In the genomic region with DNA sequence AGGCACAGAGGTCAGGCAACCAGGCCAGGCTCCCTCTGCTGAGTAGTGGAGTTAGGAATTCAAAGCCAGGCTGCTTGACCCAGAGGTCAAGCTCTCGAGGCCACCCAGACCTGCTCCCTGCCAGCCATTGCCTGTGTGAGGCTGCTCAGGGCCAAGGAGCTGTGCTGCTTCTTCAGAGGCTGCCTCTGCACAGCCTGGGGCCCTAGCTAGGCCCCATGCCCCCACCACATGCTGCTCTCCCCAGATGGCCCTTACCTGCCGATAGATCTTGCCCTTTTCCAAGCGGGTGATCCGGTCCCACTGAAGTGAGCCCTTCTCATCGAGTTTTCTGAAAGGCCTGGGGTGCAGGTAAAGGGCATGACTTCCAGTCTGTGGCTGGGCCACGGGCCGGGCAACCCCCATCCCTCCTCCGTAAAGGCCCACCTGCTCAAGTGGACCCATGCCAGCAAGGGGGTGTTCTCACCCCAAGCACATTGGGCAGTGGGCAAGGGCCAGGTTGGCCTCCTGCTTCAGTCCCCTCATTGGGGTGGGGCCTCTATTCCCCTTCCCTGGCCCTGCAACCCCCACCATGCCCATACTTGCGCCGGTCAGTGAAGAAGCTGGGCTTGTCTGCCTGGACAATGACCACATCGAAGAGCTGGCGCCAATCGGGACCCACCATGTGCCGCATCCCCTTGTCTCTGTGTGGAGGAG, we compare ENCODE assay signal across 17 cellular contexts. TPM values are rescaled to one million over a fixed set of nuclear protein-coding genes. Genes with fewer than 3 reads are reported as not detected.
DNase-seq lines count a peak whose midpoint lies in the region; ATAC-seq, FAIRE-seq and TF ChIP-seq lines count a peak whose summit lies in the region.
"Had no signal": no experiment of that assay in that cellular context is flagged by ENCODE, and none has a peak within 500 bp of the region (broad histone marks: within the 10 kb centered on the region; RNA-seq: fewer than 3 reads in every experiment).

No MANE protein-coding gene starts in this region.

- no peak for FAIRE-seq in kidney (lab: Jason Lieb, UNC)
- FAIRE-seq: G401.6 had no signal

- TF ChIP-seq POLR2A in gastrocnemius medialis (IDR thresholded peaks at IDR 0.05), result no peak

- DNase-seq in GM06990 (ENCODE audit: extremely low read depth, insufficient read length), result peak; percentile 8
- peak; percentile 59 for DNase-seq in amniotic epithelial cell (ENCODE audit: low read depth)
- DNase-seq in kidney, result peak; percentile 55
- no peak for DNase-seq in gastrocnemius medialis
- DNase-seq in NOMO-1 treated with DMSO at 0.1 percent for 48 hours (lab: John Stamatoyannopoulos, UW; ENCODE audit: unreplicated experiment), result no peak
- DNase-seq: activated CD8-positive, alpha-beta memory T cell treated with anti-CD3 and anti-CD28 coated beads for 24 hours; CD4-positive, alpha-beta memory T cell; colonic mucosa; mesendoderm; NCI-H187 treated with DMSO at 0.1 percent for 48 hours; SHP77; stimulated activated CD4-positive, alpha-beta T cell treated with anti-CD3 and anti-CD28 coated beads, Interleukin-2, amount 100 ng/mL, for 24 hours had no signal

- no peak overlapping the region for H3K9ac ChIP-seq in kidney (ENCODE audit: low read length in 2 of 2)

- H3K9me3 ChIP-seq in kidney (ENCODE audit: control insufficient read depth in 1 of 2, low read length in 2 of 2), result no peaks in the 10 kb centered on the region
- H3K9me3 ChIP-seq in gastrocnemius medialis, result no peaks in the 10 kb centered on the region
- H3K9me3 ChIP-seq: colonic mucosa had no signal

- TF ChIP-seq CTCF in GM06990 (IDR thresholded peaks at IDR 0.05; ENCODE audit: insufficient read depth, low read length, poor library complexity, severe bottlenecking) (no peak), kidney (IDR thresholded peaks at IDR 0.05; ENCODE audit: borderline replicate concordance, extremely low read depth, insufficient read depth) (no peak), gastrocnemius medialis (IDR thresholded peaks at IDR 0.05 in 4 of 5, conservative IDR thresholded peaks at IDR 0.05 in 1 of 5) (no peak)

- in situ Hi-C loops in gastrocnemius medialis (cut with MboI; ENCODE audit: low sequenced_read_pairs in 4 of 4), result no loop called here

- intact Hi-C loops in kidney (cut with DNase I) (no loop called here), gastrocnemius medialis (cut with DNase I; ENCODE audit: low total_unique reads) (no loop called here)

- peaks cover 5 to 24% of the 10 kb centered on the region in 2 donors for H3K4me1 ChIP-seq in kidney (ENCODE audit: control insufficient read depth in 1 of 2, insufficient read depth in 1 of 2, low read depth in 1 of 2, low read length in 2 of 2)
- H3K4me1 ChIP-seq in gastrocnemius medialis, result peaks cover 33 to 37% of the 10 kb centered on the region in 2 donors
- H3K4me1 ChIP-seq: colonic mucosa had no signal

- H3K27ac ChIP-seq in kidney (ENCODE audit: low read depth in 2 of 2, low read length in 2 of 2) (peak overlapping the region in 1 of 2 donors; percentile 23), gastrocnemius medialis (peak overlapping the region in 3 of 4 donors; percentile 5 to 80 (median 67))
- H3K27ac ChIP-seq: colonic mucosa had no signal

- ATAC-seq in gastrocnemius medialis, result no peak
- no peak for ATAC-seq in GM21390 (IDR thresholded peaks at IDR 0.05; ENCODE audit: unreplicated experiment)
- ATAC-seq in activated CD4-positive, CD25-positive, alpha-beta regulatory T cell treated with anti-CD3 and anti-CD28 coated beads, Interleukin-2, amount 50 U/mL, for 24 hours, result no peak
- ATAC-seq: activated naive CD4-positive, alpha-beta T cell treated with anti-CD3 and anti-CD28 coated beads, Interleukin-2, amount 50 U/mL, for 72 hours; GM23338 had no signal

- H3K27me3 ChIP-seq in GM06990 (replicated peaks; ENCODE audit: control insufficient read depth, insufficient read depth, low read length) (no peaks in the 10 kb centered on the region), gastrocnemius medialis (no peaks in the 10 kb centered on the region)
- H3K27me3 ChIP-seq: colonic mucosa had no signal

- H3K4me3 ChIP-seq in GM06990 (replicated peaks; ENCODE audit: low read depth, low read length) (no peak overlapping the region), kidney (ENCODE audit: low read length in 2 of 2) (no peak overlapping the region), gastrocnemius medialis (no peak overlapping the region)
- H3K4me3 ChIP-seq: colonic mucosa, GM23338 had no signal

- peaks cover 22% of the 10 kb centered on the region for H3K36me3 ChIP-seq in GM06990 (ENCODE audit: control insufficient read depth, insufficient read depth, low read length)
- peaks cover 0 to 2% of the 10 kb centered on the region in 2 donors for H3K36me3 ChIP-seq in kidney (ENCODE audit: control insufficient read depth in 1 of 2, insufficient read depth in 2 of 2, low read length in 2 of 2)
- H3K36me3 ChIP-seq in gastrocnemius medialis, result no peaks in the 10 kb centered on the region
- H3K36me3 ChIP-seq: colonic mucosa had no signal

RNA-seq across cellular contexts. Expression of a gene that starts 6.5 kb away (rescaled TPM):
- 47.3 TPM for total RNA-seq in kidney
- polyA plus RNA-seq in kidney (ENCODE audit: insufficient read depth, low read depth, low replicate concordance), result 75.7 TPM
- 10 to 100 TPM in 1 of 4 donors, 1 to 10 TPM in 3; 4.4 to 14.7 (median 8.1) TPM for total RNA-seq in gastrocnemius medialis

RNA-seq across cellular contexts. Expression of a gene that starts 9.2 kb away (rescaled TPM):
- total RNA-seq in kidney, result 26.8 TPM
- 135 TPM for polyA plus RNA-seq in kidney (ENCODE audit: insufficient read depth, low read depth, low replicate concordance)
- 10 to 100 TPM in 1 of 4 donors, 1 to 10 TPM in 1, under 1 TPM in 2; 0.31 to 26.1 (median 0.87) TPM for total RNA-seq in gastrocnemius medialis

RNA-seq across cellular contexts. Expression of a gene that starts 32.0 kb away (rescaled TPM):
- total RNA-seq in kidney (379 TPM), gastrocnemius medialis (10 to 100 TPM; 10.3 to 27.2 (median 23.3) TPM)
- 98.4 TPM for polyA plus RNA-seq in kidney (ENCODE audit: insufficient read depth, low read depth, low replicate concordance)
- polyA plus RNA-seq: CD4-positive, alpha-beta memory T cell had no signal

Comparison
In these comparisons a context has a peak if more than half of its experiments do, and no peak if none do; other contexts are left out.
1. DNase-seq: peak in GM06990 (single experiment), amniotic epithelial cell (single experiment) and kidney (single experiment); none in gastrocnemius medialis (0 of 2) and NOMO-1 treated with DMSO at 0.1 percent for 48 hours (single experiment).
2. RNA of a gene that starts 32.0 kb away (total RNA-seq): 379 TPM in kidney (single experiment); 10.3 to 27.2 TPM in gastrocnemius medialis; every median in the first group is over 10 times any median in the second.